ENCODE assay signal across 1 cellular context in the genomic region with DNA sequence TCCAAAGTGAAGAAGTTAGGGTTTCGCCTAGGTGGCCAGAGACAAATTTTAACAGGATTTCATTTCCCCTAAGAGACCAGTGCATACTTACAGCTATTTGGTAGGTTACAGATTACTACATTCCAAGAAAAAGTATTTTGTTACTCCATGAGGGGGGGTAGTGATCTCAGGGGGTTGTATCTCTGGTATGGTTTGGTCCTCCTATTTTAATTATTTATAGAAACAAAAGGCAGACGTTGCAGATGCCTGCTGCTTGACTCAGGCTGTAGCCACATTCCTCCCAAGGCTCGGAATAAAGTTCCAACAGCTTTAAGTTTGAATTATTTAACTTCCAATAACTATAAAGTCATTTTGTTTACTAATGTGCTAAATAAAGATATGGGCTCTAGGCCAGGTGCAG.
TF ChIP-seq lines count a peak whose summit lies in the region.

No MANE protein-coding gene starts in this region.

TF ChIP-seq in SK-N-SH, 30 proteins besides CTCF, POLR2A, EP300 and RAD21 (continued from another document):
- TF ChIP-seq MEF2A (IDR thresholded peaks at IDR 0.05; ENCODE audit: borderline replicate concordance, low read depth) (peak; percentile 80; the same call in 1 of the 2 replicates), POLR2AphosphoS5 (IDR thresholded peaks at IDR 0.05; ENCODE audit: low read depth, low read length) (no peak)
- TF ChIP-seq, protein P1, sequence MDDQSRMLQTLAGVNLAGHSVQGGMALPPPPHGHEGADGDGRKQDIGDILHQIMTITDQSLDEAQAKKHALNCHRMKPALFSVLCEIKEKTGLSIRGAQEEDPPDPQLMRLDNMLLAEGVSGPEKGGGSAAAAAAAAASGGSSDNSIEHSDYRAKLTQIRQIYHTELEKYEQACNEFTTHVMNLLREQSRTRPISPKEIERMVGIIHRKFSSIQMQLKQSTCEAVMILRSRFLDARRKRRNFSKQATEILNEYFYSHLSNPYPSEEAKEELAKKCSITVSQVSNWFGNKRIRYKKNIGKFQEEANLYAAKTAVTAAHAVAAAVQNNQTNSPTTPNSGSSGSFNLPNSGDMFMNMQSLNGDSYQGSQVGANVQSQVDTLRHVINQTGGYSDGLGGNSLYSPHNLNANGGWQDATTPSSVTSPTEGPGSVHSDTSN (IDR thresholded peaks at IDR 0.05), result peak; percentile 21; the same call in 1 of the 2 replicates
